22 cellular contexts compared by ENCODE assay signal in the genomic region with DNA sequence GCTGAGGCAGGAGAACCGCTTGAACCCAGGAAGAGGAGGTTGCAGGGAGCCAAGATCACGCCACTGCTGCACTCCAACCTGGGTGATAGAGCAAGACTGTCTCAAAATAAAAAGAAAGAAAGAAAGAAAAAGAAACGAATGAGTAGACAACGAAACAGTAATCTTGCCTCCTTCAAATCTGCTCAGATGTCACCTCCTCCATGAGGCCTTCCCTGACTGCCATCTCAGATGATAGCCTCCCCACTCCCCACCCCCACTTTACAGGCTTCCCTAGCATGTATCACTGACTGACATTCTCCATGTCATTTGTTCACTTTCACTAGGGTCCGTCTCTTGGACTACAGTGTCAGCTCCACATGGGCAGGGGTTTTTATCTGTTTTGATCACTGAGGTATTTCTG. TPM values are rescaled to one million over a fixed set of nuclear protein-coding genes. Genes with fewer than 3 reads are reported as not detected.
DNase-seq lines count a peak whose midpoint lies in the region; ATAC-seq, FAIRE-seq and TF ChIP-seq lines count a peak whose summit lies in the region.
"Had no signal": no experiment of that assay in that cellular context is flagged by ENCODE, and none has a peak within 500 bp of the region (broad histone marks: within the 10 kb centered on the region; RNA-seq: fewer than 3 reads in every experiment).

No MANE protein-coding gene starts in this region.

- 73% methylated on average over 5 of the region's 5 CpGs for WGBS in A549 (ENCODE audit: missing lambda C conversion rate)
- no CpG with 5 or more reads among the region's 5 CpGs for WGBS in neuronal stem cell (ENCODE audit: extremely low coverage in 2 of 2, insufficient read length in 2 of 2, insufficient replicate concordance in 1 of 2), 2 donors

- no peaks in the 10 kb centered on the region for H3K79me2 ChIP-seq in neural progenitor cell (ENCODE audit: low read depth)

- H3K4me1 Mint-ChIP-seq in brain (peaks cover 62% of the 10 kb centered on the region), neural progenitor cell (peaks cover 47% of the 10 kb centered on the region)
- H3K4me1 Mint-ChIP-seq: B cell; CD4-positive, CD25-positive, alpha-beta regulatory T cell had no signal

- no peak overlapping the region for H4K91ac ChIP-seq in neuronal stem cell (ENCODE audit: low read depth, low read length, poor library complexity)

- H3K27me3 ChIP-seq in SJSA1 (replicated peaks) (no peaks in the 10 kb centered on the region), neural progenitor cell (no peaks in the 10 kb centered on the region), neuronal stem cell (ENCODE audit: control insufficient read depth in 3 of 3, insufficient read depth in 3 of 3, low read depth in 1 of 3, low read length in 3 of 3) (peaks cover 0 to 43% (median 0%) of the 10 kb centered on the region in 3 experiments)
- H3K27me3 ChIP-seq: BLaER1 had no signal

- CTCF ChIA-PET in A549 (lab: Yijun Ruan, JAX) = interaction anchor here (1.4 to 30.0 kb wide), 2 partner anchors 15 to 118 kb away, joined by 3 to 670 read pairs; no protein-coding TSS in a partner anchor

- H3K27me3 Mint-ChIP-seq in brain = peaks cover 10% of the 10 kb centered on the region
- peaks cover 29% of the 10 kb centered on the region for H3K27me3 Mint-ChIP-seq in neural progenitor cell (ENCODE audit: insufficient read depth, low read depth)
- H3K27me3 Mint-ChIP-seq: B cell had no signal

- no peaks in the 10 kb centered on the region for H3F3A ChIP-seq in neural progenitor cell (ENCODE audit: low read depth)

- no peak overlapping the region for H2BK5ac ChIP-seq in neuronal stem cell (ENCODE audit: low read length)

- TF ChIP-seq EP300 in A549 (IDR thresholded peaks at IDR 0.05) = no peak

- no peak overlapping the region for H3K18ac ChIP-seq in neuronal stem cell (ENCODE audit: low read length)

- no peak overlapping the region for H2BK15ac ChIP-seq in neuronal stem cell (ENCODE audit: low read length)

- H4K20me1 ChIP-seq in neural progenitor cell (ENCODE audit: low read depth) = no peaks in the 10 kb centered on the region
- H4K20me1 ChIP-seq: BLaER1 had no signal

- H3K9me3 Mint-ChIP-seq in brain = no peaks in the 10 kb centered on the region
- no peaks in the 10 kb centered on the region for H3K9me3 Mint-ChIP-seq in neural progenitor cell
- H3K9me3 Mint-ChIP-seq: CD4-positive, CD25-positive, alpha-beta regulatory T cell; CD8-positive, alpha-beta T cell; GM23338; H9 had no signal

- H2AK5ac ChIP-seq in neuronal stem cell (ENCODE audit: low read depth, low read length) = no peak overlapping the region

- H3K9me3 ChIP-seq in A549 (no peaks in the 10 kb centered on the region), SJSA1 (replicated peaks) (no peaks in the 10 kb centered on the region), neural progenitor cell (ENCODE audit: low read depth) (no peaks in the 10 kb centered on the region), neuronal stem cell (replicated peaks in 1 of 2; ENCODE audit: control insufficient read depth in 2 of 2, insufficient read depth in 1 of 2, low read depth in 1 of 2, low read length in 2 of 2) (no peaks in the 10 kb centered on the region)
- H3K9me3 ChIP-seq: BLaER1, Caco-2 had no signal

- POLR2A ChIA-PET in A549 (lab: Yijun Ruan, JAX) = no interaction called here

- no peak overlapping the region for H3K4me2 ChIP-seq in A549
- H3K4me2 ChIP-seq in neural progenitor cell = no peak overlapping the region
- no peak overlapping the region for H3K4me2 ChIP-seq in neuronal stem cell (ENCODE audit: insufficient read depth, low read length, poor library complexity, severe bottlenecking)
- H3K4me2 ChIP-seq: GM23338 had no signal

- H3K23ac ChIP-seq in neuronal stem cell (ENCODE audit: low read depth, low read length, poor library complexity) = no peak overlapping the region

- no peak overlapping the region for H2BK12ac ChIP-seq in neuronal stem cell (ENCODE audit: low read length)

- H2BK120ac ChIP-seq in neuronal stem cell (ENCODE audit: low read depth, low read length) = no peak overlapping the region

- H3K36me3 Mint-ChIP-seq in brain = peaks cover 6% of the 10 kb centered on the region
- H3K36me3 Mint-ChIP-seq in neural progenitor cell = no peaks in the 10 kb centered on the region
- H3K36me3 Mint-ChIP-seq: CD4-positive, CD25-positive, alpha-beta regulatory T cell; CD8-positive, alpha-beta T cell had no signal

- no peak for ATAC-seq in A549
- ATAC-seq: CD8-positive, alpha-beta T cell; GM23338; HCT116 had no signal

- TF ChIP-seq CTCF in A549 (IDR thresholded peaks at IDR 0.05) (no peak), brain (conservative IDR thresholded peaks at IDR 0.05) (no peak), neural progenitor cell (IDR thresholded peaks at IDR 0.05) (no peak)

- H3K4me3 ChIP-seq in A549 (no peak overlapping the region), SJSA1 (no peak overlapping the region), neural progenitor cell (no peak overlapping the region), neuronal stem cell (ENCODE audit: low read length in 2 of 2) (no peak overlapping the region)
- H3K4me3 ChIP-seq: BLaER1, GM23338 had no signal

- H3K4ac ChIP-seq in neuronal stem cell (ENCODE audit: low read length) = no peak overlapping the region

- H3K27ac Mint-ChIP-seq in brain (peak overlapping the region in 3 of 5 experiments; percentile 32 to 69 (median 55)), neural progenitor cell (peak overlapping the region; percentile 25)
- H3K27ac Mint-ChIP-seq: B cell; CD8-positive, alpha-beta T cell; GM23338 had no signal

- no peak overlapping the region for H4K8ac ChIP-seq in neuronal stem cell (ENCODE audit: low read depth, low read length)

- H3K14ac ChIP-seq in neuronal stem cell (ENCODE audit: low read length) = no peak overlapping the region

- no peak overlapping the region for H3K4me3 Mint-ChIP-seq in brain
- H3K4me3 Mint-ChIP-seq in neural progenitor cell = no peak overlapping the region
- H3K4me3 Mint-ChIP-seq: B cell; CD4-positive, CD25-positive, alpha-beta regulatory T cell; CD8-positive, alpha-beta T cell; GM23338; H9 had no signal

- FAIRE-seq in A549 (lab: Jason Lieb, UNC) = no peak
- FAIRE-seq: G401.6, GM12892 had no signal

- H3K27ac ChIP-seq in A549 (no peak overlapping the region), SJSA1 (peak overlapping the region; percentile 76), neural progenitor cell (no peak overlapping the region), neuronal stem cell (replicated peaks; ENCODE audit: low read length) (no peak overlapping the region)
- H3K27ac ChIP-seq: C4-2B had no signal

- H2AFZ ChIP-seq in neural progenitor cell (replicated peaks) = no peak overlapping the region
- no peak overlapping the region for H2AFZ ChIP-seq in neuronal stem cell (ENCODE audit: low read length)
- H2AFZ ChIP-seq: GM23338 had no signal

- TF ChIP-seq POLR2A in A549 (IDR thresholded peaks at IDR 0.05; ENCODE audit: low read length) = no peak

- no peak overlapping the region for H3K9ac ChIP-seq in neural progenitor cell
- no peak overlapping the region for H3K9ac ChIP-seq in neuronal stem cell (ENCODE audit: low read depth, low read length, poor library complexity)
- H3K9ac ChIP-seq: BLaER1 had no signal

- H3K36me3 ChIP-seq in SJSA1 (no peaks in the 10 kb centered on the region), neural progenitor cell (no peaks in the 10 kb centered on the region), neuronal stem cell (replicated peaks in 1 of 2; ENCODE audit: control insufficient read depth in 2 of 2, insufficient read depth in 2 of 2, low read length in 2 of 2) (no peaks in the 10 kb centered on the region)
- H3K36me3 ChIP-seq: BLaER1 had no signal

- TF ChIP-seq RAD21 in A549 (conservative IDR thresholded peaks at IDR 0.05 in 1 of 2, IDR thresholded peaks at IDR 0.05 in 1 of 2) = no peak

- H3K4me1 ChIP-seq in A549 (no peaks in the 10 kb centered on the region), SJSA1 (replicated peaks) (peaks cover 57% of the 10 kb centered on the region), neural progenitor cell (peaks cover 18% of the 10 kb centered on the region), neuronal stem cell (ENCODE audit: control insufficient read depth in 2 of 2, insufficient read depth in 1 of 2, low read depth in 1 of 2, low read length in 2 of 2) (peaks cover 7 to 9% of the 10 kb centered on the region in 2 donors)
- H3K4me1 ChIP-seq: Caco-2 had no signal

- DNase-seq in A549 (ENCODE audit: low read depth in 1 of 2, low spot score in 1 of 2) (no peak), SJSA1 (ENCODE audit: low read depth in 1 of 2, low spot score in 2 of 2) (no peak), neural progenitor cell (ENCODE audit: low spot score) (no peak), midbrain (lab: John Stamatoyannopoulos, UW) (no peak), neuronal stem cell (ENCODE audit: low spot score) (no peak)
- DNase-seq: Caco-2; CD4-positive, CD25-positive, alpha-beta regulatory T cell; CD8-positive, alpha-beta T cell; DMS153; DND-41; H9 had no signal

- H3K79me1 ChIP-seq in neuronal stem cell (ENCODE audit: low read depth, low read length) = peaks cover 1% of the 10 kb centered on the region

TF ChIP-seq in A549, 52 proteins besides CTCF, POLR2A, EP300 and RAD21:
- TF ChIP-seq ZFP36 (IDR thresholded peaks at IDR 0.05; ENCODE audit: borderline replicate concordance, partially characterized antibody) = peak; percentile 85
- no peak for TF ChIP-seq RARB (CRISPR knock-in tag; IDR thresholded peaks at IDR 0.05)
- TF ChIP-seq RNF2 (IDR thresholded peaks at IDR 0.05; ENCODE audit: borderline replicate concordance, low read depth) = no peak
TF ChIP-seq in A549: peak in this region for 1.

RNA-seq across cellular contexts. Expression of a gene that starts 36.4 kb away (rescaled TPM):
- 0.01 TPM in 1 of 2 replicates, not detected in the other for polyA plus RNA-seq in A549 (2011; rRNA removed)
- polyA plus RNA-seq in A549 (2012; cell fraction: cytosol; rRNA removed) = not detected in 2 replicates
- 0.02 TPM in 1 of 2 replicates, not detected in the other for polyA plus RNA-seq in A549 (2012; cell fraction: nucleus; rRNA removed)
- not detected in 3 replicates for polyA plus RNA-seq in A549 (2017; fragmentation: RNase III; extraction: RNeasy Plus Mini Kit Qiagen cat#74134 plus additional on column Dnase treatment)
- polyA minus RNA-seq in A549 (2011; rRNA and poly(A)+ RNA removed) = 0.05 and 0.08 TPM in 2 replicates
- not detected in 2 replicates for total RNA-seq in SJSA1 (2014; rRNA removed; shearing (Covaris generic))
- not detected for polyA plus RNA-seq in brain (ENCODE audit: insufficient read depth, low read depth, low replicate concordance)
- 0.12 and 0.32 TPM in 2 replicates for total RNA-seq in neural progenitor cell (ENCODE audit: low replicate concordance)
- 0.21 TPM for polyA plus RNA-seq in neuronal stem cell (2013, experiment 1 of 2)
- 0.18 TPM for polyA plus RNA-seq in neuronal stem cell (2013, experiment 2 of 2)
- total RNA-seq: A172, Caco-2, GM23338, H4 had no signal
- polyA plus RNA-seq: AG04450 had no signal

RNA-seq across cellular contexts. Expression of a gene that starts 52.2 kb away (rescaled TPM):
- polyA plus RNA-seq in A549 (2011; rRNA removed) (9.5 and 10.2 TPM in 2 replicates), A549 (2017; fragmentation: RNase III; extraction: RNeasy Plus Mini Kit Qiagen cat#74134 plus additional on column Dnase treatment) (11.8 to 13.8 TPM (median 11.8 TPM) in 3 replicates), brain (ENCODE audit: insufficient read depth, low read depth, low replicate concordance) (36.1 TPM)
- polyA plus RNA-seq in A549 (2012; cell fraction: cytosol; rRNA removed) = 13.2 and 16.4 TPM in 2 replicates
- 27.6 and 32.9 TPM in 2 replicates for polyA plus RNA-seq in A549 (2012; cell fraction: nucleus; rRNA removed)
- 10.0 and 15.0 TPM in 2 replicates for polyA minus RNA-seq in A549 (2011; rRNA and poly(A)+ RNA removed)
- total RNA-seq in SJSA1 (2014; rRNA removed; shearing (Covaris generic)) = 11.4 and 13.4 TPM in 2 replicates
- total RNA-seq in neural progenitor cell (ENCODE audit: low replicate concordance) = 11.9 and 25.6 TPM in 2 replicates
- 27.2 TPM for polyA plus RNA-seq in neuronal stem cell (2013, experiment 1 of 2)
- 27.3 TPM for polyA plus RNA-seq in neuronal stem cell (2013, experiment 2 of 2)
